14 cellular contexts compared by ENCODE assay signal in the genomic region with DNA sequence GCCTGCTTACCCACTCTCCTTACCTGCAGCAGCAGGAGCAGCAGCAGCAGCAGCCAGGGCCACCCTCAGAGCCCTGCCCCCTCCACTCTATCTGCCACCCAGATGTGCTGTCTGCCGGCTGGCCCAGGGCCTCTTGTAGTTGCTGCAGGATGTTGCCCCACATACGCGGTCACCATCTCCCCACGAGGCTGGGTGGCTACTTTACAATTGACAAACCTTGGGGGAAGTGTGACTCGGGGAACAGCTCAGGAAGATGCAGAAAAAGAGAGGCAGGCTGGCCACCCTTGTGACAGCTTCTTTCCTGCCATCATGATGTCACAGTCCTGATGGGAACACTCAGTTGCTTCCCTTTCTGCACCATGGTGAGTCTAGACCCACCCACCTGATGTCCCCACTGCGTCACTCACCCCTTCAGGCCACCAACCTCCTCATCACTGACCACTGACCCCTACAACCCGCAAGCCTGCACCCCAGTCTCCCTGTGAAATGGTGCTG. TPM values are rescaled to one million over a fixed set of nuclear protein-coding genes. Genes with fewer than 3 reads are reported as not detected.
DNase-seq lines count a peak whose midpoint lies in the region; ATAC-seq and TF ChIP-seq lines count a peak whose summit lies in the region.
"Had no signal": no experiment of that assay in that cellular context is flagged by ENCODE, and none has a peak within 500 bp of the region (broad histone marks: within the 10 kb centered on the region; RNA-seq: fewer than 3 reads in every experiment).

No MANE protein-coding gene starts in this region.

- ATAC-seq in left lobe of liver (peak; percentile 53), GM19455 (IDR thresholded peaks at IDR 0.05; ENCODE audit: unreplicated experiment) (no peak)
- ATAC-seq in stimulated activated effector memory CD8-positive, alpha-beta T cell treated with anti-CD3 and anti-CD28 coated beads, Interleukin-12 subunit alpha, Interleukin-12 subunit beta, amount 100 ng/mL, for 72 hours, result peak; percentile 45

- no peaks in the 10 kb centered on the region for H3K79me2 ChIP-seq in osteoblast (ENCODE audit: insufficient read depth, low read length)

- H3K4me1 ChIP-seq in osteoblast (ENCODE audit: insufficient read depth, low read length), result no peaks in the 10 kb centered on the region

- no peaks in the 10 kb centered on the region for H3K36me3 Mint-ChIP-seq in stimulated activated effector memory CD8-positive, alpha-beta T cell treated with anti-CD3 and anti-CD28 coated beads, Interleukin-12 subunit alpha, Interleukin-12 subunit beta, amount 100 ng/mL, for 72 hours

- H2AFZ ChIP-seq in osteoblast (ENCODE audit: low read length), result no peak overlapping the region

- H3K4me3 ChIP-seq in Jurkat, Clone E6-1 (ENCODE audit: low read length), result no peak overlapping the region
- no peak overlapping the region for H3K4me3 ChIP-seq in osteoblast (ENCODE audit: insufficient read depth, low read length)

- TF ChIP-seq CTCF in osteoblast (IDR thresholded peaks at IDR 0.05; ENCODE audit: extremely low read depth, low read depth, low read length), result no peak

- peak overlapping the region; percentile 16 for H3K27ac Mint-ChIP-seq in stimulated activated effector memory CD8-positive, alpha-beta T cell treated with anti-CD3 and anti-CD28 coated beads, Interleukin-12 subunit alpha, Interleukin-12 subunit beta, amount 100 ng/mL, for 72 hours

- H3K4me3 Mint-ChIP-seq in stimulated activated effector memory CD8-positive, alpha-beta T cell treated with anti-CD3 and anti-CD28 coated beads, Interleukin-12 subunit alpha, Interleukin-12 subunit beta, amount 100 ng/mL, for 72 hours, result no peak overlapping the region

- peaks cover 13% of the 10 kb centered on the region for H3K4me1 Mint-ChIP-seq in stimulated activated effector memory CD8-positive, alpha-beta T cell treated with anti-CD3 and anti-CD28 coated beads, Interleukin-12 subunit alpha, Interleukin-12 subunit beta, amount 100 ng/mL, for 72 hours

- no peaks in the 10 kb centered on the region for H3K36me3 ChIP-seq in osteoblast (ENCODE audit: insufficient read depth, low read length)

- H4K20me1 ChIP-seq in osteoblast (ENCODE audit: insufficient read depth, low read length), result no peaks in the 10 kb centered on the region

- H3K27ac ChIP-seq in osteoblast (ENCODE audit: low read depth, low read length), result no peak overlapping the region

- peak; percentile 26 for DNase-seq in Jurkat, Clone E6-1 (ENCODE audit: low read depth, low spot score)
- DNase-seq in UCSD-AML1 (lab: John Stamatoyannopoulos, UW; ENCODE audit: unreplicated experiment) (peak; percentile 79), left lobe of liver (ENCODE audit: low spot score) (peak; percentile 51), osteoblast (ENCODE audit: insufficient read length, low spot score, missing footprints) (no peak), KG1 (lab: John Stamatoyannopoulos, UW) (no peak)
- DNase-seq in stimulated activated effector memory CD8-positive, alpha-beta T cell treated with anti-CD3 and anti-CD28 coated beads, Interleukin-12 subunit alpha, Interleukin-12 subunit beta, amount 100 ng/mL, for 72 hours (ENCODE audit: low spot score in 2 of 2), result peak in 1 of 2 donors; percentile 46
- DNase-seq: activated T-cell treated with anti-CD3 and anti-CD28 coated beads, Interleukin-2, amount 50 U/mL, for 48 hours; DMS53; Karpas-422; NCI-H2171 had no signal

- no peaks in the 10 kb centered on the region for H3K9me3 Mint-ChIP-seq in stimulated activated effector memory CD8-positive, alpha-beta T cell treated with anti-CD3 and anti-CD28 coated beads, Interleukin-12 subunit alpha, Interleukin-12 subunit beta, amount 100 ng/mL, for 72 hours

- no peaks in the 10 kb centered on the region for H3K9me3 ChIP-seq in osteoblast (ENCODE audit: low read depth, low read length)

- no peak overlapping the region for H3K4me2 ChIP-seq in osteoblast (ENCODE audit: insufficient read depth, low read length)

- H3K27me3 ChIP-seq in osteoblast (ENCODE audit: insufficient read depth, low read length), result peaks cover 4% of the 10 kb centered on the region

RNA-seq across cellular contexts. Expression of gene TREM1, which starts 14.5 kb away (rescaled TPM):
- not detected for polyA plus RNA-seq in Jurkat, Clone E6-1 (2012; ENCODE audit: insufficient read depth, insufficient read length)
- 0.25 TPM for total RNA-seq in left lobe of liver
- 0.72 and 1.8 TPM in 2 replicates for total RNA-seq in osteoblast
- total RNA-seq: RPMI7951 had no signal
- polyA plus RNA-seq: neural cell had no signal

RNA-seq across cellular contexts. Expression of gene TREML4, which starts 43.8 kb away (rescaled TPM):
- polyA plus RNA-seq in Jurkat, Clone E6-1 (2012; ENCODE audit: insufficient read depth, insufficient read length), result not detected
- total RNA-seq in left lobe of liver, result not detected
- total RNA-seq in osteoblast, result not detected in 2 replicates
- total RNA-seq: epithelial cell of proximal tubule, RPMI7951 had no signal
- polyA plus RNA-seq: neural cell had no signal

Comparison
In these comparisons a context has a peak if more than half of its experiments do, and no peak if none do; other contexts are left out.
1. DNase-seq: peak in Jurkat, Clone E6-1 (single experiment), UCSD-AML1 (single experiment) and left lobe of liver (single experiment); none in osteoblast (single experiment) and KG1 (single experiment).